In the genomic region with DNA sequence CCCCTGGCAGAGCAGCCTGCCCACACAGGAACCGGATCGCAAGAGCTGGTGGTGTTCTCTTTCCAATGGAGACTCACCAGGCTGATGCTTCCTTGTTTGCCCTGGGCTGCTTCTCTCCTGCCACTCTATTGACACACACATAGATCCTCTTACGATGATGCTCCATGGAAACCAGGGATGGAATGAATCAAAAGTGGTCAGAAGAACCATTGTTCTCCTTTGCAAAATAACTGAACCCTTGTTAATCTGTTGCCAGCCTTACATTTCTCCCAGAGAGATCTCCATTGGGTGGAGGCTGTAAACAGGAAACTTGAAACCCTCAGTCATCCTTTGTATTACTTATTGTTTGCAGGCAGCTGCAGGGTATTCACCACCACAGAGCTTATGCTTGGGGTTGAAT, we compare ENCODE assay signal across 13 cellular contexts. TPM values are rescaled to one million over a fixed set of nuclear protein-coding genes. Genes with fewer than 3 reads are reported as not detected.
DNase-seq lines count a peak whose midpoint lies in the region; ATAC-seq and TF ChIP-seq lines count a peak whose summit lies in the region.
"Had no signal": no experiment of that assay in that cellular context is flagged by ENCODE, and none has a peak within 500 bp of the region (broad histone marks: within the 10 kb centered on the region; RNA-seq: fewer than 3 reads in every experiment).

No MANE protein-coding gene starts in this region.

- no peak overlapping the region for H3K27ac ChIP-seq in left lung
- H3K27ac ChIP-seq: transverse colon had no signal

- H3K4me1 ChIP-seq in left lung: peaks cover 0 to 8% of the 10 kb centered on the region in 2 donors
- H3K4me1 ChIP-seq: transverse colon had no signal

- H3K4me3 Mint-ChIP-seq in endothelial cell (ENCODE audit: unreplicated experiment): no peak overlapping the region
- H3K4me3 Mint-ChIP-seq: activated T-helper 17 cell treated with anti-CD3 and anti-CD28 coated beads, Interleukin-2, amount 50 U/mL, for 72 hours; IgD-negative memory B cell had no signal

- DNase-seq in MV-4-11 (lab: John Stamatoyannopoulos, UW): peak; percentile 59
- peak; percentile 69 for DNase-seq in NCI-H510A treated with DMSO at 0.1 percent for 48 hours (lab: John Stamatoyannopoulos, UW)
- DNase-seq in endothelial cell (ENCODE audit: low spot score): no peak
- peak; percentile 81 for DNase-seq in putamen (ENCODE audit: low spot score)
- DNase-seq in left lung: no peak
- DNase-seq in activated effector memory CD4-positive, alpha-beta T cell treated with Interleukin-2 at 50 U/mL for 16 hours: no peak
- DNase-seq in activated naive CD4-positive, alpha-beta T cell treated with anti-CD3 and anti-CD28 coated beads, Interleukin-2, amount 50 U/mL, for 72 hours (ENCODE audit: low spot score in 2 of 2): no peak
- DNase-seq: Calu3; effector CD4-positive, alpha-beta T cell; transverse colon had no signal

- no peaks in the 10 kb centered on the region for H3K9me3 Mint-ChIP-seq in endothelial cell (ENCODE audit: unreplicated experiment)
- no peaks in the 10 kb centered on the region for H3K9me3 Mint-ChIP-seq in activated naive CD4-positive, alpha-beta T cell treated with anti-CD3 and anti-CD28 coated beads, Interleukin-2, amount 50 U/mL, for 72 hours
- H3K9me3 Mint-ChIP-seq: activated T-helper 17 cell treated with anti-CD3 and anti-CD28 coated beads, Interleukin-2, amount 50 U/mL, for 72 hours had no signal

- intact Hi-C loops in left lung (cut with DNase I): no loop called here

- peaks cover 2% of the 10 kb centered on the region for H3K27me3 Mint-ChIP-seq in endothelial cell (ENCODE audit: unreplicated experiment)

- H3K27me3 ChIP-seq in left lung: peaks cover 0 to 9% of the 10 kb centered on the region in 2 donors

- peak overlapping the region; percentile 32 for H3K27ac Mint-ChIP-seq in endothelial cell (ENCODE audit: unreplicated experiment)
- H3K27ac Mint-ChIP-seq in activated naive CD4-positive, alpha-beta T cell treated with anti-CD3 and anti-CD28 coated beads, Interleukin-2, amount 50 U/mL, for 72 hours: no peak overlapping the region
- H3K27ac Mint-ChIP-seq: activated T-helper 17 cell treated with anti-CD3 and anti-CD28 coated beads, Interleukin-2, amount 50 U/mL, for 72 hours; IgD-negative memory B cell had no signal

- H3K4me3 ChIP-seq in left lung: no peak overlapping the region
- H3K4me3 ChIP-seq: transverse colon had no signal

- ATAC-seq in left lung (no peak), HG03354 (IDR thresholded peaks at IDR 0.05; ENCODE audit: poor library complexity, severe bottlenecking, unreplicated experiment) (no peak)
- no peak for ATAC-seq in activated naive CD4-positive, alpha-beta T cell treated with anti-CD3 and anti-CD28 coated beads, Interleukin-2, amount 50 U/mL, for 72 hours
- ATAC-seq: activated T-helper 17 cell treated with anti-CD3 and anti-CD28 coated beads, Interleukin-2, amount 50 U/mL, for 72 hours had no signal

- no peaks in the 10 kb centered on the region for H3K36me3 ChIP-seq in left lung
- H3K36me3 ChIP-seq: transverse colon had no signal

- no peaks in the 10 kb centered on the region for H3K36me3 Mint-ChIP-seq in endothelial cell (ENCODE audit: low read depth, unreplicated experiment)
- H3K36me3 Mint-ChIP-seq in activated naive CD4-positive, alpha-beta T cell treated with anti-CD3 and anti-CD28 coated beads, Interleukin-2, amount 50 U/mL, for 72 hours: no peaks in the 10 kb centered on the region
- H3K36me3 Mint-ChIP-seq: IgD-negative memory B cell had no signal

- H3K9me3 ChIP-seq in left lung: no peaks in the 10 kb centered on the region
- H3K9me3 ChIP-seq: transverse colon had no signal

- TF ChIP-seq CTCF in endothelial cell (IDR thresholded peaks at IDR 0.05; ENCODE audit: unreplicated experiment) (no peak), left lung (IDR thresholded peaks at IDR 0.05) (no peak)

- H3K4me1 Mint-ChIP-seq in endothelial cell (ENCODE audit: unreplicated experiment): peaks cover 31% of the 10 kb centered on the region
- H3K4me1 Mint-ChIP-seq: activated T-helper 17 cell treated with anti-CD3 and anti-CD28 coated beads, Interleukin-2, amount 50 U/mL, for 72 hours; IgD-negative memory B cell had no signal

RNA-seq across cellular contexts. Expression of a gene that starts 24.6 kb away (rescaled TPM):
- 28.5 TPM for total RNA-seq in endothelial cell (ENCODE audit: unreplicated experiment)
- total RNA-seq in left lung: 10 to 100 TPM in 1 of 2 donors, 1 to 10 TPM in 1; 7.1 to 14.4 TPM
- under 1 TPM; 0.27 to 0.82 TPM for total RNA-seq in activated naive CD4-positive, alpha-beta T cell treated with anti-CD3 and anti-CD28 coated beads, Interleukin-2, amount 50 U/mL, for 72 hours

Comparison
In these comparisons a context has a peak if more than half of its experiments do, and no peak if none do; other contexts are left out.
1. DNase-seq: peak in MV-4-11 (single experiment), NCI-H510A treated with DMSO at 0.1 percent for 48 hours (single experiment) and putamen (single experiment); none in endothelial cell (single experiment), left lung (0 of 2), activated effector memory CD4-positive, alpha-beta T cell treated with Interleukin-2 at 50 U/mL for 16 hours (single experiment) and activated naive CD4-positive, alpha-beta T cell treated with anti-CD3 and anti-CD28 coated beads, Interleukin-2, amount 50 U/mL, for 72 hours (0 of 2).
2. RNA of a gene that starts 24.6 kb away (total RNA-seq): 28.5 TPM in endothelial cell (single experiment) and 7.1 to 14.4 TPM in left lung; 0.27 to 0.82 TPM in activated naive CD4-positive, alpha-beta T cell treated with anti-CD3 and anti-CD28 coated beads, Interleukin-2, amount 50 U/mL, for 72 hours; every median in the first group is over 4 times any median in the second.